2 cellular contexts compared by ENCODE assay signal in the genomic region with DNA sequence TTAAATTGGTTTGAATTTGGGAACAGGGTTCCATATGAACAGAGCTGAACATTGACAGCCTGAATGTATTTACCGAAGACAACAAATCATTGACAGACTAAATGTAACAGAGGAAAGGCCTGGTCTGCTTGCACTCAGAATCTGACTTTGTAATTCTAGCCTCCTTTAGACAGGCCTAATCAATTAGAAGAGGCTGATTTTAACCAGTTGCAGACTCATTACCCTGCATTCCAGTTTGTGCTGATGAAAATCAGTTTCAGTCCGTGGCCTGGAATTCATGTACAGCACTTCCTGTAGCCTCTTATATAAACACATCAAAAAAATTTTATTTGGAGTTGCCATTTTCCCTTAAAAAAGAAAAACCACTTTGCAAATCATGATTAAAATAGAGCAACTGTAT.
TF ChIP-seq lines count a peak whose summit lies in the region.

No MANE protein-coding gene starts in this region.

TF ChIP-seq in HepG2, 621 proteins besides CTCF, POLR2A, EP300 and RAD21 (continued from another document):
- TF ChIP-seq PHF21A (CRISPR knock-in tag; IDR thresholded peaks at IDR 0.05) (no peak), ZSCAN22 (CRISPR knock-in tag; IDR thresholded peaks at IDR 0.05) (no peak), ARNT2 (CRISPR knock-in tag; IDR thresholded peaks at IDR 0.05; ENCODE audit: low read depth) (no peak), MAFF (IDR thresholded peaks at IDR 0.05; ENCODE audit: low read depth, low read length) (no peak), HMGA1 (CRISPR knock-in tag; conservative IDR thresholded peaks at IDR 0.05) (no peak), ZNF430 (CRISPR knock-in tag; IDR thresholded peaks at IDR 0.05) (no peak), PTBP1 (IDR thresholded peaks at IDR 0.05; ENCODE audit: low read depth, low read length, poor library complexity, severe bottlenecking) (no peak)
- TF ChIP-seq, protein P1, sequence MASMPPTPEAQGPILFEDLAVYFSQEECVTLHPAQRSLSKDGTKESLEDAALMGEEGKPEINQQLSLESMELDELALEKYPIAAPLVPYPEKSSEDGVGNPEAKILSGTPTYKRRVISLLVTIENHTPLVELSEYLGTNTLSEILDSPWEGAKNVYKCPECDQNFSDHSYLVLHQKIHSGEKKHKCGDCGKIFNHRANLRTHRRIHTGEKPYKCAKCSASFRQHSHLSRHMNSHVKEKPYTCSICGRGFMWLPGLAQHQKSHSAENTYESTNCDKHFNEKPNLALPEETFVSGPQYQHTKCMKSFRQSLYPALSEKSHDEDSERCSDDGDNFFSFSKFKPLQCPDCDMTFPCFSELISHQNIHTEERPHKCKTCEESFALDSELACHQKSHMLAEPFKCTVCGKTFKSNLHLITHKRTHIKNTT (CRISPR knock-in tag; IDR thresholded peaks at IDR 0.05) = no peak

TF ChIP-seq in GM23338, 12 proteins besides CTCF, POLR2A, EP300 and RAD21 (continued from another document):
- TF ChIP-seq, protein P2, sequence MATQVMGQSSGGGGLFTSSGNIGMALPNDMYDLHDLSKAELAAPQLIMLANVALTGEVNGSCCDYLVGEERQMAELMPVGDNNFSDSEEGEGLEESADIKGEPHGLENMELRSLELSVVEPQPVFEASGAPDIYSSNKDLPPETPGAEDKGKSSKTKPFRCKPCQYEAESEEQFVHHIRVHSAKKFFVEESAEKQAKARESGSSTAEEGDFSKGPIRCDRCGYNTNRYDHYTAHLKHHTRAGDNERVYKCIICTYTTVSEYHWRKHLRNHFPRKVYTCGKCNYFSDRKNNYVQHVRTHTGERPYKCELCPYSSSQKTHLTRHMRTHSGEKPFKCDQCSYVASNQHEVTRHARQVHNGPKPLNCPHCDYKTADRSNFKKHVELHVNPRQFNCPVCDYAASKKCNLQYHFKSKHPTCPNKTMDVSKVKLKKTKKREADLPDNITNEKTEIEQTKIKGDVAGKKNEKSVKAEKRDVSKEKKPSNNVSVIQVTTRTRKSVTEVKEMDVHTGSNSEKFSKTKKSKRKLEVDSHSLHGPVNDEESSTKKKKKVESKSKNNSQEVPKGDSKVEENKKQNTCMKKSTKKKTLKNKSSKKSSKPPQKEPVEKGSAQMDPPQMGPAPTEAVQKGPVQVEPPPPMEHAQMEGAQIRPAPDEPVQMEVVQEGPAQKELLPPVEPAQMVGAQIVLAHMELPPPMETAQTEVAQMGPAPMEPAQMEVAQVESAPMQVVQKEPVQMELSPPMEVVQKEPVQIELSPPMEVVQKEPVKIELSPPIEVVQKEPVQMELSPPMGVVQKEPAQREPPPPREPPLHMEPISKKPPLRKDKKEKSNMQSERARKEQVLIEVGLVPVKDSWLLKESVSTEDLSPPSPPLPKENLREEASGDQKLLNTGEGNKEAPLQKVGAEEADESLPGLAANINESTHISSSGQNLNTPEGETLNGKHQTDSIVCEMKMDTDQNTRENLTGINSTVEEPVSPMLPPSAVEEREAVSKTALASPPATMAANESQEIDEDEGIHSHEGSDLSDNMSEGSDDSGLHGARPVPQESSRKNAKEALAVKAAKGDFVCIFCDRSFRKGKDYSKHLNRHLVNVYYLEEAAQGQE (IDR thresholded peaks at IDR 0.05; ENCODE audit: unreplicated experiment) = no peak
- TF ChIP-seq, protein P3, sequence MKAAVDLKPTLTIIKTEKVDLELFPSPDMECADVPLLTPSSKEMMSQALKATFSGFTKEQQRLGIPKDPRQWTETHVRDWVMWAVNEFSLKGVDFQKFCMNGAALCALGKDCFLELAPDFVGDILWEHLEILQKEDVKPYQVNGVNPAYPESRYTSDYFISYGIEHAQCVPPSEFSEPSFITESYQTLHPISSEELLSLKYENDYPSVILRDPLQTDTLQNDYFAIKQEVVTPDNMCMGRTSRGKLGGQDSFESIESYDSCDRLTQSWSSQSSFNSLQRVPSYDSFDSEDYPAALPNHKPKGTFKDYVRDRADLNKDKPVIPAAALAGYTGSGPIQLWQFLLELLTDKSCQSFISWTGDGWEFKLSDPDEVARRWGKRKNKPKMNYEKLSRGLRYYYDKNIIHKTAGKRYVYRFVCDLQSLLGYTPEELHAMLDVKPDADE (IDR thresholded peaks at IDR 0.05) = no peak
- TF ChIP-seq NANOG (IDR thresholded peaks at IDR 0.05; ENCODE audit: borderline replicate concordance) (no peak), ZNF331 (CRISPR knock-in tag; IDR thresholded peaks at IDR 0.05; ENCODE audit: low read depth) (no peak), ZNF114 (CRISPR knock-in tag; IDR thresholded peaks at IDR 0.05) (no peak), EZH2 (IDR thresholded peaks at IDR 0.05; ENCODE audit: low read depth, unreplicated experiment) (no peak), JUNB (IDR thresholded peaks at IDR 0.05; ENCODE audit: unreplicated experiment) (no peak)
- TF ChIP-seq, protein P4, sequence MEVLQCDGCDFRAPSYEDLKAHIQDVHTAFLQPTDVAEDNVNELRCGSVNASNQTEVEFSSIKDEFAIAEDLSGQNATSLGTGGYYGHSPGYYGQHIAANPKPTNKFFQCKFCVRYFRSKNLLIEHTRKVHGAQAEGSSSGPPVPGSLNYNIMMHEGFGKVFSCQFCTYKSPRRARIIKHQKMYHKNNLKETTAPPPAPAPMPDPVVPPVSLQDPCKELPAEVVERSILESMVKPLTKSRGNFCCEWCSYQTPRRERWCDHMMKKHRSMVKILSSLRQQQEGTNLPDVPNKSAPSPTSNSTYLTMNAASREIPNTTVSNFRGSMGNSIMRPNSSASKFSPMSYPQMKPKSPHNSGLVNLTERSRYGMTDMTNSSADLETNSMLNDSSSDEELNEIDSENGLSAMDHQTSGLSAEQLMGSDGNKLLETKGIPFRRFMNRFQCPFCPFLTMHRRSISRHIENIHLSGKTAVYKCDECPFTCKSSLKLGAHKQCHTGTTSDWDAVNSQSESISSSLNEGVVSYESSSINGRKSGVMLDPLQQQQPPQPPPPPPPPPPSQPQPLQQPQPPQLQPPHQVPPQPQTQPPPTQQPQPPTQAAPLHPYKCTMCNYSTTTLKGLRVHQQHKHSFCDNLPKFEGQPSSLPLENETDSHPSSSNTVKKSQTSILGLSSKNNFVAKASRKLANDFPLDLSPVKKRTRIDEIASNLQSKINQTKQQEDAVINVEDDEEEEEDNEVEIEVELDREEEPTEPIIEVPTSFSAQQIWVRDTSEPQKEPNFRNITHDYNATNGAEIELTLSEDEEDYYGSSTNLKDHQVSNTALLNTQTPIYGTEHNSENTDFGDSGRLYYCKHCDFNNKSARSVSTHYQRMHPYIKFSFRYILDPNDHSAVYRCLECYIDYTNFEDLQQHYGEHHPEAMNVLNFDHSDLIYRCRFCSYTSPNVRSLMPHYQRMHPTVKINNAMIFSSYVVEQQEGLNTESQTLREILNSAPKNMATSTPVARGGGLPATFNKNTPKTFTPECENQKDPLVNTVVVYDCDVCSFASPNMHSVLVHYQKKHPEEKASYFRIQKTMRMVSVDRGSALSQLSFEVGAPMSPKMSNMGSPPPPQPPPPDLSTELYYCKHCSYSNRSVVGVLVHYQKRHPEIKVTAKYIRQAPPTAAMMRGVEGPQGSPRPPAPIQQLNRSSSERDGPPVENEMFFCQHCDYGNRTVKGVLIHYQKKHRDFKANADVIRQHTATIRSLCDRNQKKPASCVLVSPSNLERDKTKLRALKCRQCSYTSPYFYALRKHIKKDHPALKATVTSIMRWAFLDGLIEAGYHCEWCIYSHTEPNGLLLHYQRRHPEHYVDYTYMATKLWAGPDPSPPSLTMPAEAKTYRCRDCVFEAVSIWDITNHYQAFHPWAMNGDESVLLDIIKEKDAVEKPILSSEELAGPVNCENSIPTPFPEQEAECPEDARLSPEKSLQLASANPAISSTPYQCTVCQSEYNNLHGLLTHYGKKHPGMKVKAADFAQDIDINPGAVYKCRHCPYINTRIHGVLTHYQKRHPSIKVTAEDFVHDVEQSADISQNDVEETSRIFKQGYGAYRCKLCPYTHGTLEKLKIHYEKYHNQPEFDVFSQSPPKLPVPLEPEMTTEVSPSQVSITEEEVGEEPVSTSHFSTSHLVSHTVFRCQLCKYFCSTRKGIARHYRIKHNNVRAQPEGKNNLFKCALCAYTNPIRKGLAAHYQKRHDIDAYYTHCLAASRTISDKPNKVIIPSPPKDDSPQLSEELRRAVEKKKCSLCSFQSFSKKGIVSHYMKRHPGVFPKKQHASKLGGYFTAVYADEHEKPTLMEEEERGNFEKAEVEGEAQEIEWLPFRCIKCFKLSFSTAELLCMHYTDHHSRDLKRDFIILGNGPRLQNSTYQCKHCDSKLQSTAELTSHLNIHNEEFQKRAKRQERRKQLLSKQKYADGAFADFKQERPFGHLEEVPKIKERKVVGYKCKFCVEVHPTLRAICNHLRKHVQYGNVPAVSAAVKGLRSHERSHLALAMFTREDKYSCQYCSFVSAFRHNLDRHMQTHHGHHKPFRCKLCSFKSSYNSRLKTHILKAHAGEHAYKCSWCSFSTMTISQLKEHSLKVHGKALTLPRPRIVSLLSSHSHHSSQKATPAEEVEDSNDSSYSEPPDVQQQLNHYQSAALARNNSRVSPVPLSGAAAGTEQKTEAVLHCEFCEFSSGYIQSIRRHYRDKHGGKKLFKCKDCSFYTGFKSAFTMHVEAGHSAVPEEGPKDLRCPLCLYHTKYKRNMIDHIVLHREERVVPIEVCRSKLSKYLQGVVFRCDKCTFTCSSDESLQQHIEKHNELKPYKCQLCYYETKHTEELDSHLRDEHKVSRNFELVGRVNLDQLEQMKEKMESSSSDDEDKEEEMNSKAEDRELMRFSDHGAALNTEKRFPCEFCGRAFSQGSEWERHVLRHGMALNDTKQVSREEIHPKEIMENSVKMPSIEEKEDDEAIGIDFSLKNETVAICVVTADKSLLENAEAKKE (CRISPR knock-in tag; IDR thresholded peaks at IDR 0.05) = no peak
